ENCODE assay signal across 12 cellular contexts in genomic region chr9:38039090-38039906, GRCh38. TPM values are rescaled to one million over a fixed set of nuclear protein-coding genes. Genes with fewer than 3 reads are reported as not detected.
DNase-seq lines count a peak whose midpoint lies in the region; ATAC-seq, FAIRE-seq and TF ChIP-seq lines count a peak whose summit lies in the region.
"Had no signal": no experiment of that assay in that cellular context is flagged by ENCODE, and none has a peak within 500 bp of the region (broad histone marks: within the 10 kb centered on the region; RNA-seq: fewer than 3 reads in every experiment).

No MANE protein-coding gene starts in this region.

- BruUV-seq in PC-3 (replicated peaks; lab: Mats Ljungman, UMichigan) = TSS peak; percentile 38

- peak overlapping the region; percentile 29; the same call in 1 of the 2 replicates for H2BK15ac ChIP-seq in H1 (ENCODE audit: low read length)

- no peak overlapping the region for H3K23ac ChIP-seq in H1 (ENCODE audit: insufficient read length)

- no peaks in the 10 kb centered on the region for H3K9me2 ChIP-seq in PC-3 (replicated peaks; ENCODE audit: low read length)

- peak overlapping the region; percentile 58 for H3K4me2 ChIP-seq in PC-3 (ENCODE audit: low read length)
- no peak overlapping the region for H3K4me2 ChIP-seq in H1 (ENCODE audit: insufficient read depth in 1 of 2, low read depth in 2 of 2, low read length in 2 of 2)

- DNase-seq in COLO829 (ENCODE audit: low spot score) (peak; percentile 82), PC-3 (peak; percentile 76), H1 (ENCODE audit: low read depth in 1 of 2, low spot score in 2 of 2) (no peak), GM19238 (ENCODE audit: insufficient read length, low spot score) (no peak), HTR-8/SVneo (ENCODE audit: insufficient read length, low spot score) (no peak), DMS153 (lab: John Stamatoyannopoulos, UW) (no peak)
- DNase-seq in T-helper 2 cell treated with Interferon-gamma antibody and Interleukin-4, amounts not matched to agents 5 μg/mL and 100 μg/mL, for 36 hours (ENCODE audit: low spot score) = no peak
- DNase-seq: activated T-cell treated with anti-CD3 and anti-CD28 coated beads, Interleukin-2, amount 50 U/mL, for 48 hours; mammary epithelial cell had no signal

- H3K9me3 ChIP-seq in PC-3 (ENCODE audit: low read length) (no peaks in the 10 kb centered on the region), H1 (ENCODE audit: insufficient read depth in 2 of 2, low read depth in 1 of 2, low read length in 1 of 2) (no peaks in the 10 kb centered on the region)

- H3K14ac ChIP-seq in H1 (ENCODE audit: insufficient read length) = no peak overlapping the region

- POLR2A ChIA-PET in PC-3 (lab: Charles Lee; ENCODE audit: unreplicated experiment) = no interaction called here
- POLR2A ChIA-PET in H1 (lab: Charles Lee; ENCODE audit: partially characterized antibody) = interaction anchor here (0.7 to 2.0 kb wide), 3 partner anchors 10 to 22 kb away, joined by 3 to 4 read pairs (median 4); no protein-coding TSS in a partner anchor

- H3K27ac ChIP-seq in PC-3 (ENCODE audit: low read length) (peak overlapping the region; percentile 85), H1 (ENCODE audit: low read depth, low read length) (no peak overlapping the region)

- FAIRE-seq in H1 (lab: Jason Lieb, UNC) (no peak), HTR-8/SVneo (lab: Jason Lieb, UNC) (no peak)
- FAIRE-seq: endometrium had no signal

- peak overlapping the region; percentile 11; the same call in 1 of the 2 replicates for H2BK12ac ChIP-seq in H1 (ENCODE audit: low read depth, low read length)

- WGBS in H1 (ENCODE audit: extremely low coverage in 1 of 2, insufficient coverage in 1 of 2, insufficient read length in 1 of 2, insufficient replicate concordance in 2 of 2, low coverage in 1 of 2, low lambda C conversion rate in 2 of 2, missing lambda C conversion rate in 1 of 2), 2 experiments = 82% methylated on average over 15 of the region's 16 CpGs; no CpG with 5 or more reads in 1 of the 2 experiments

- H3K9me3 Mint-ChIP-seq in nephron = no peaks in the 10 kb centered on the region
- H3K9me3 Mint-ChIP-seq in T-helper 2 cell treated with Interferon-gamma antibody and Interleukin-4, amounts not matched to agents 5 μg/mL and 100 μg/mL, for 36 hours = no peaks in the 10 kb centered on the region
- H3K9me3 Mint-ChIP-seq: T-helper 1 cell treated with Interleukin-12 subunit alpha and Interleukin-12 subunit beta and Interleukin-4 antibody, amounts not matched to agents 30 μg/mL and 1 μg/mL, for 36 hours had no signal

- H4K91ac ChIP-seq in H1 (replicated peaks; ENCODE audit: insufficient read length, low read length) = no peak overlapping the region

- no peak for TF ChIP-seq RAD21 in H1 (IDR thresholded peaks at IDR 0.05 in 1 of 2, conservative IDR thresholded peaks at IDR 0.05 in 1 of 2; ENCODE audit: low read depth in 2 of 2, low read length in 2 of 2)

- no peak overlapping the region for H2BK20ac ChIP-seq in H1 (ENCODE audit: low read length)

- peak overlapping the region; percentile 83 for H2BK5ac ChIP-seq in H1 (ENCODE audit: low read depth, low read length)

- peaks cover 99% of the 10 kb centered on the region for H3K79me2 ChIP-seq in PC-3 (ENCODE audit: low read length)
- peaks cover 0 to 24% of the 10 kb centered on the region in 2 experiments; a peak in 1 of 4 replicates for H3K79me2 ChIP-seq in H1 (ENCODE audit: control insufficient read depth in 1 of 2, insufficient read depth in 2 of 2, low read length in 2 of 2)

- TF ChIP-seq POLR2A in H1 (IDR thresholded peaks at IDR 0.05; ENCODE audit: control extremely low read depth in 1 of 2, low read depth in 2 of 2, low read length in 2 of 2) = no peak

- no peak overlapping the region for H2AFZ ChIP-seq in PC-3 (ENCODE audit: low read length)
- H2AFZ ChIP-seq in H1 (ENCODE audit: low read length) = no peak overlapping the region

- no peaks in the 10 kb centered on the region for H3F3A ChIP-seq in PC-3 (ENCODE audit: low read length, unreplicated experiment)

- peaks cover 3% of the 10 kb centered on the region for H3K27me3 Mint-ChIP-seq in nephron (ENCODE audit: low read depth)
- no peaks in the 10 kb centered on the region for H3K27me3 Mint-ChIP-seq in T-helper 2 cell treated with Interferon-gamma antibody and Interleukin-4, amounts not matched to agents 5 μg/mL and 100 μg/mL, for 36 hours (ENCODE audit: low read depth)

- no peaks in the 10 kb centered on the region for H3K36me3 Mint-ChIP-seq in nephron (ENCODE audit: low read depth)
- no peaks in the 10 kb centered on the region for H3K36me3 Mint-ChIP-seq in T-helper 2 cell treated with Interferon-gamma antibody and Interleukin-4, amounts not matched to agents 5 μg/mL and 100 μg/mL, for 36 hours (ENCODE audit: low read depth)

- TF ChIP-seq CTCF in PC-3 (conservative IDR thresholded peaks at IDR 0.05; ENCODE audit: low read depth, low read length) (no peak), H1 (IDR thresholded peaks at IDR 0.05; ENCODE audit: control extremely low read depth in 1 of 3, insufficient read depth in 1 of 3, low read depth in 1 of 3, low read length in 3 of 3) (no peak), nephron (IDR thresholded peaks at IDR 0.05; ENCODE audit: unreplicated experiment in 3 of 3) (no peak)

- no peak overlapping the region for H3K4ac ChIP-seq in H1 (replicated peaks; ENCODE audit: insufficient read length, low read depth, low read length)

- peaks cover 7% of the 10 kb centered on the region for H3K79me1 ChIP-seq in H1 (ENCODE audit: low read depth, low read length)

- no peak overlapping the region; the same call in 1 of the 2 replicates for H2AK5ac ChIP-seq in H1 (ENCODE audit: low read depth, low read length)

- no peak overlapping the region for H4K5ac ChIP-seq in H1 (ENCODE audit: insufficient read length, low read depth, low read length)

- peaks cover 56% of the 10 kb centered on the region for H3K4me1 ChIP-seq in PC-3 (ENCODE audit: insufficient read depth, low read length)
- peaks cover 9 to 25% (median 13%) of the 10 kb centered on the region in 4 experiments for H3K4me1 ChIP-seq in H1 (replicated peaks in 1 of 4; ENCODE audit: control insufficient read depth in 3 of 4, insufficient read depth in 4 of 4, low read length in 3 of 4)

- H3K56ac ChIP-seq in H1 (replicated peaks; ENCODE audit: insufficient read length, low read depth, low read length) = no peak overlapping the region

- peak; percentile 77 for ATAC-seq in PC-3

- no peak for TF ChIP-seq EP300 in H1 (IDR thresholded peaks at IDR 0.05; ENCODE audit: borderline replicate concordance in 1 of 2, low read depth in 2 of 2, low read length in 2 of 2)

- H3K36me3 ChIP-seq in PC-3 (ENCODE audit: low read depth, low read length) (peaks cover 1% of the 10 kb centered on the region; the same call in 1 of the 2 replicates), H1 (ENCODE audit: control insufficient read depth in 2 of 4, insufficient read depth in 4 of 4, low read length in 3 of 4) (no peaks in the 10 kb centered on the region)

- H3K4me1 Mint-ChIP-seq in nephron = peaks cover 42% of the 10 kb centered on the region
- no peaks in the 10 kb centered on the region for H3K4me1 Mint-ChIP-seq in T-helper 2 cell treated with Interferon-gamma antibody and Interleukin-4, amounts not matched to agents 5 μg/mL and 100 μg/mL, for 36 hours (ENCODE audit: low read depth)

- H4K8ac ChIP-seq in H1 (ENCODE audit: extremely low read depth, insufficient read depth, low read length) = no peak overlapping the region

- peak overlapping the region; percentile 37 to 72 (median 67) for H3K27ac Mint-ChIP-seq in nephron
- no peak overlapping the region for H3K27ac Mint-ChIP-seq in T-helper 2 cell treated with Interferon-gamma antibody and Interleukin-4, amounts not matched to agents 5 μg/mL and 100 μg/mL, for 36 hours
- H3K27ac Mint-ChIP-seq: T-helper 1 cell treated with Interleukin-12 subunit alpha and Interleukin-12 subunit beta and Interleukin-4 antibody, amounts not matched to agents 30 μg/mL and 1 μg/mL, for 36 hours had no signal

- no peak overlapping the region; the same call in 1 of the 2 replicates for H3K4me3 ChIP-seq in PC-3 (ENCODE audit: low read length)
- H3K4me3 ChIP-seq in H1 (ENCODE audit: extremely low read depth in 1 of 4, insufficient read depth in 2 of 4, low read depth in 3 of 4, low read length in 4 of 4) = no peak overlapping the region

- H3K27me3 ChIP-seq in PC-3 (ENCODE audit: low read length) (no peaks in the 10 kb centered on the region), H1 (replicated peaks in 1 of 4; ENCODE audit: control insufficient read depth in 3 of 4, extremely low read depth in 1 of 4, insufficient read depth in 3 of 4, low read length in 3 of 4) (no peaks in the 10 kb centered on the region)

- peak overlapping the region; percentile 15; the same call in 1 of the 2 replicates for H3K18ac ChIP-seq in H1 (ENCODE audit: extremely low read depth, low read length)

- H3K9ac ChIP-seq in PC-3 (ENCODE audit: low read length) = peak overlapping the region; percentile 40
- no peak overlapping the region for H3K9ac ChIP-seq in H1 (replicated peaks in 1 of 4; ENCODE audit: extremely low read depth in 1 of 4, low read depth in 3 of 4, low read length in 3 of 4)

- CTCF ChIA-PET in PC-3 (lab: Charles Lee) = no interaction called here
- CTCF ChIA-PET in H1 (lab: Charles Lee; ENCODE audit: partially characterized antibody) = interaction anchor here (0.7 to 2.6 kb wide), 5 partner anchors 10 to 49 kb away, joined by 3 to 9 read pairs (median 6); no protein-coding TSS in a partner anchor

- intact Hi-C loops in PC-3 (cut with micrococcal nuclease) = no loop called here

- no peaks in the 10 kb centered on the region for H3K23me2 ChIP-seq in H1 (ENCODE audit: low read depth, low read length)

- H3K4me3 Mint-ChIP-seq in nephron = no peak overlapping the region
- no peak overlapping the region for H3K4me3 Mint-ChIP-seq in T-helper 2 cell treated with Interferon-gamma antibody and Interleukin-4, amounts not matched to agents 5 μg/mL and 100 μg/mL, for 36 hours
- H3K4me3 Mint-ChIP-seq: T-helper 1 cell treated with Interleukin-12 subunit alpha and Interleukin-12 subunit beta and Interleukin-4 antibody, amounts not matched to agents 30 μg/mL and 1 μg/mL, for 36 hours had no signal

- no peak overlapping the region for H2BK120ac ChIP-seq in H1 (replicated peaks; ENCODE audit: low read depth, low read length)

- H4K20me1 ChIP-seq in PC-3 (ENCODE audit: low read length) (no peaks in the 10 kb centered on the region), H1 (replicated peaks in 1 of 2; ENCODE audit: control insufficient read depth in 1 of 2, insufficient read depth in 2 of 2, low read length in 2 of 2) (peaks cover 0 to 3% of the 10 kb centered on the region in 2 experiments)

RNA-seq across cellular contexts. Expression of gene SHB, which starts 29.7 kb away (rescaled TPM):
- 56.4 and 77.1 TPM in 2 replicates for total RNA-seq in PC-3 (2014; rRNA removed)
- 12.6 and 13.7 TPM in 2 replicates for total RNA-seq in H1 (2021; fragmentation: NEBNext Ultra II Directional; extraction: Animal tissue kit (Norgen Biotek cat#: 25700))
- polyA plus RNA-seq in H1 (2011; rRNA removed) = 4.1 and 7.1 TPM in 2 replicates
- 7.7 TPM for polyA plus RNA-seq in H1 (2011; cell fraction: cytosol; rRNA removed)
- 8.0 TPM for polyA plus RNA-seq in H1 (2011; cell fraction: nucleus; rRNA removed)
- 5.9 to 8.4 TPM (median 7.6 TPM) in 4 replicates for polyA plus RNA-seq in H1 (2012, experiment 1 of 2)
- polyA plus RNA-seq in H1 (2012, experiment 2 of 2) = 6.2 TPM
- polyA plus RNA-seq in H1 (2013, experiment 1 of 2) = 4.7 TPM
- polyA plus RNA-seq in H1 (2013, experiment 2 of 2) = 5.2 TPM
- polyA minus RNA-seq in H1 (2011; rRNA and poly(A)+ RNA removed) = 3.8 and 6.1 TPM in 2 replicates
- 9.8 TPM for polyA minus RNA-seq in H1 (2011; cell fraction: cytosol; rRNA and poly(A)+ RNA removed)
- polyA minus RNA-seq in H1 (2011; cell fraction: nucleus; rRNA and poly(A)+ RNA removed) = 12.9 TPM

Comparison
In these comparisons a context has a peak if more than half of its experiments do, and no peak if none do; other contexts are left out.
1. DNase-seq: peak in COLO829 (single experiment) and PC-3 (single experiment); none in H1 (0 of 2), GM19238 (single experiment), HTR-8/SVneo (single experiment), T-helper 2 cell treated with Interferon-gamma antibody and Interleukin-4, amounts not matched to agents 5 μg/mL and 100 μg/mL, for 36 hours (single experiment) and DMS153 (single experiment).